Comparison of ENCODE assay signal across 17 cellular contexts in genomic region chr13:99634672-99635071, GRCh38. TPM values are rescaled to one million over a fixed set of nuclear protein-coding genes. Genes with fewer than 3 reads are reported as not detected.
DNase-seq lines count a peak whose midpoint lies in the region; ATAC-seq, FAIRE-seq and TF ChIP-seq lines count a peak whose summit lies in the region.
"Had no signal": no experiment of that assay in that cellular context is flagged by ENCODE, and none has a peak within 500 bp of the region (broad histone marks: within the 10 kb centered on the region; RNA-seq: fewer than 3 reads in every experiment).

No MANE protein-coding gene starts in this region.

- CTCF ChIA-PET in WTC11 (lab: Charles Lee), result no interaction called here

- peaks cover 3% of the 10 kb centered on the region for H3K4me1 ChIP-seq in iPS-15b (ENCODE audit: control insufficient read depth, insufficient read depth, low read length)

- peak overlapping the region; percentile 30 for H3K9ac ChIP-seq in iPS-15b (ENCODE audit: low read depth, low read length)
- H3K9ac ChIP-seq: BLaER1 treated with 17β-estradiol and CSF1 and Interleukin-3, amounts not matched to agents 10 nM and 100 nM had no signal

- no peaks in the 10 kb centered on the region for H3K27me3 Mint-ChIP-seq in WTC11 (ENCODE audit: low read depth)
- H3K27me3 Mint-ChIP-seq: B cell had no signal

- no peaks in the 10 kb centered on the region for H3K9me3 ChIP-seq in iPS-15b (ENCODE audit: control insufficient read depth, insufficient read depth, low read length)

- H3K36me3 ChIP-seq in iPS-15b (ENCODE audit: control insufficient read depth, insufficient read depth, low read length), result no peaks in the 10 kb centered on the region

- H3K4me1 Mint-ChIP-seq in WTC11, result peaks cover 5% of the 10 kb centered on the region

- peaks cover 14% of the 10 kb centered on the region for H3K9me3 Mint-ChIP-seq in WTC11
- H3K9me3 Mint-ChIP-seq: CD8-positive, alpha-beta T cell had no signal

- H3K27ac Mint-ChIP-seq in WTC11, result no peak overlapping the region
- H3K27ac Mint-ChIP-seq: B cell; CD8-positive, alpha-beta T cell had no signal

- POLR2A ChIA-PET in WTC11 (lab: Charles Lee), result no interaction called here

- no peaks in the 10 kb centered on the region for H3K27me3 ChIP-seq in iPS-15b (ENCODE audit: control insufficient read depth, insufficient read depth, low read length)
- H3K27me3 ChIP-seq: BLaER1 treated with 17β-estradiol and CSF1 and Interleukin-3, amounts not matched to agents 10 nM and 100 nM had no signal

- no peak for ATAC-seq in WTC11
- ATAC-seq in GM19351 (IDR thresholded peaks at IDR 0.05; ENCODE audit: unreplicated experiment), result no peak
- no peak for ATAC-seq in HG02571 (IDR thresholded peaks at IDR 0.05; ENCODE audit: unreplicated experiment)
- ATAC-seq: CD8-positive, alpha-beta T cell; HCT116 had no signal

- H3K36me3 Mint-ChIP-seq in WTC11, result peaks cover 13% of the 10 kb centered on the region
- H3K36me3 Mint-ChIP-seq: CD8-positive, alpha-beta T cell had no signal

- FAIRE-seq in GM19239 (lab: Jason Lieb, UNC) (peak; percentile 47), H54 (lab: Jason Lieb, UNC) (peak; percentile 67)

- DNase-seq in GM19239 (ENCODE audit: insufficient read length, low spot score) (no peak), H54 (ENCODE audit: insufficient read length, low spot score) (no peak), WTC11 (ENCODE audit: low spot score) (no peak), SKM-1 (lab: John Stamatoyannopoulos, UW; ENCODE audit: unreplicated experiment) (no peak)
- DNase-seq: Calu3; CD8-positive, alpha-beta T cell; DMS79 treated with DMSO at 0.1 percent for 48 hours; GF-D8; H7; Karpas-422; KBM-7 had no signal

- no peak overlapping the region for H3K4me3 ChIP-seq in iPS-15b (ENCODE audit: low read depth, low read length)
- H3K4me3 ChIP-seq: BLaER1 treated with 17β-estradiol and CSF1 and Interleukin-3, amounts not matched to agents 10 nM and 100 nM had no signal

- no peak for TF ChIP-seq POLR2A in H54 (IDR thresholded peaks at IDR 0.05; ENCODE audit: low read depth, low read length)

- no peak overlapping the region for H3K4me3 Mint-ChIP-seq in WTC11
- H3K4me3 Mint-ChIP-seq: B cell; CD8-positive, alpha-beta T cell had no signal

- TF ChIP-seq CTCF in WTC11 (IDR thresholded peaks at IDR 0.05), result no peak

TF ChIP-seq in WTC11, 78 proteins besides CTCF, POLR2A, EP300 and RAD21:
- TF ChIP-seq USF2 (CRISPR knock-in tag; IDR thresholded peaks at IDR 0.05) (peak; percentile 34; the same call in 1 of the 2 replicates), HMGXB4 (CRISPR knock-in tag; IDR thresholded peaks at IDR 0.05) (no peak), ATF6 (CRISPR knock-in tag; IDR thresholded peaks at IDR 0.05) (no peak)

RNA-seq across cellular contexts. Expression of gene CLYBL, which starts 28.2 kb away (rescaled TPM):
- 8.8 to 17.3 TPM (median 14.7 TPM) in 3 replicates for total RNA-seq in WTC11 (2021)
